Comparison of ENCODE assay signal across 8 cellular contexts in the genomic region with DNA sequence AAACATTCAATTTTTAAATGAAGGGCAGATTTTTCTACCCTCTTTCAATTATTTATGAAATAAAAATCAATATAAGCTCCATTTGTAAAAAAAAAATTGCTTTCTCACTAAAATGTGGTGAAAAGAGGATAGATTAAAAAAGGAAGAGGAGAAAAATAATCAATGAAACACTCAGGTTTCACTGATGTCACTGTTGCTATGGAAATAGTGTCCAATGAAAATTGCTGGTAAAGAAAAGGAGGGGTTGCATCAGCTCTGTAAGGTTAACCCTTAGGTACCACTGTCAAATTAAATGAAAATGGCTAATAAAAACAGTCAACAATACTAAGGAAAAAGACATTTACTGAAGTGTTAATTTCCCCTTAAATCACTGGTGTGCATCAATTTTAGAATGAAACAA.
DNase-seq lines count a peak whose midpoint lies in the region; ATAC-seq and FAIRE-seq lines count a peak whose summit lies in the region.

No MANE protein-coding gene starts in this region.

- H3K4me2 ChIP-seq in Karpas-422 (ENCODE audit: low read depth, low read length, poor library complexity, severe bottlenecking) = no peak overlapping the region

- H3K27ac ChIP-seq in Karpas-422 (ENCODE audit: low read length) = peak overlapping the region; percentile 56; the same call in 1 of the 2 replicates

- H3K4me1 ChIP-seq in Karpas-422 (ENCODE audit: low read length) = peaks cover 16% of the 10 kb centered on the region

- no peak overlapping the region for H2AFZ ChIP-seq in Karpas-422 (ENCODE audit: low read length)

- H3K36me3 ChIP-seq in Karpas-422 (ENCODE audit: insufficient read depth, low read length) = peaks cover 46% of the 10 kb centered on the region

- no peaks in the 10 kb centered on the region for H3K9me3 ChIP-seq in Karpas-422 (ENCODE audit: low read length)

- H3K4me3 ChIP-seq in Karpas-422 (ENCODE audit: low read length) = no peak overlapping the region

- FAIRE-seq in frontal cortex (lab: Jason Lieb, UNC) = peak; percentile 70

- ATAC-seq in GM19455 (IDR thresholded peaks at IDR 0.05; ENCODE audit: unreplicated experiment) = no peak

- no peaks in the 10 kb centered on the region for H3K9me2 ChIP-seq in Karpas-422 (replicated peaks; ENCODE audit: insufficient read depth, low read length)

- H3K9ac ChIP-seq in Karpas-422 (ENCODE audit: low read length) = no peak overlapping the region

- peaks cover 42% of the 10 kb centered on the region for H3K79me2 ChIP-seq in Karpas-422 (ENCODE audit: low read length)

- H3K27me3 ChIP-seq in Karpas-422 (ENCODE audit: low read length) = no peaks in the 10 kb centered on the region

- no peaks in the 10 kb centered on the region for H4K20me1 ChIP-seq in Karpas-422 (ENCODE audit: insufficient read depth, low read depth, low read length)

- peak; percentile 7 for DNase-seq in NCI-H1092 treated with DMSO at 0.1 percent for 48 hours (lab: John Stamatoyannopoulos, UW)
- DNase-seq in NCI-H1092 (lab: John Stamatoyannopoulos, UW) = no peak
- DNase-seq in Karpas-422 = peak; percentile 85
- DNase-seq in SKM-1 treated with dmso at 0.1 percent for 144 hours (lab: John Stamatoyannopoulos, UW; ENCODE audit: unreplicated experiment) = peak; percentile 58
- peak; percentile 3 to 30 for DNase-seq in frontal cortex (ENCODE audit: low spot score in 2 of 2)
- DNase-seq in pons (ENCODE audit: low spot score) = peak; percentile 81
- no peak for DNase-seq in activated effector memory CD4-positive, alpha-beta T cell treated with Interleukin-2 at 50 U/mL for 16 hours

Comparison
In these comparisons a context has a peak if more than half of its experiments do, and no peak if none do; other contexts are left out.
1. DNase-seq: peak in NCI-H1092 treated with DMSO at 0.1 percent for 48 hours (single experiment), Karpas-422 (single experiment), SKM-1 treated with dmso at 0.1 percent for 144 hours (single experiment), frontal cortex (2 of 2) and pons (single experiment); none in NCI-H1092 (single experiment) and activated effector memory CD4-positive, alpha-beta T cell treated with Interleukin-2 at 50 U/mL for 16 hours (single experiment).